8 cellular contexts compared by ENCODE assay signal in genomic region chr6:116667620-116668019, GRCh38. TPM values are rescaled to one million over a fixed set of nuclear protein-coding genes. Genes with fewer than 3 reads are reported as not detected.
A peak's percentile ranks its signal among the peaks of the same experiment; 100 is the strongest.
DNase-seq lines count a peak whose midpoint lies in the region; ATAC-seq and TF ChIP-seq lines count a peak whose summit lies in the region.

No MANE protein-coding gene starts in this region.

- peak overlapping the region; percentile 95 to 97 for H3K4me3 Mint-ChIP-seq in stimulated activated naive CD8-positive, alpha-beta T cell treated with anti-CD3 and anti-CD28 coated beads, Interleukin-15, amount 100 ng/mL, for 72 hours

- DNase-seq in GM06990 (ENCODE audit: extremely low read depth, insufficient read length) = no peak
- peak; percentile 43 for DNase-seq in SKM-1 (lab: John Stamatoyannopoulos, UW; ENCODE audit: unreplicated experiment)
- no peak for DNase-seq in foreskin fibroblast
- DNase-seq in stimulated activated naive CD8-positive, alpha-beta T cell treated with anti-CD3 and anti-CD28 coated beads, Interleukin-15, amount 100 ng/mL, for 72 hours = no peak
- DNase-seq in NK-92 treated with Interleukin-12 subunit alpha and Interleukin-12 subunit beta, amount 100 ng/mL, for 24 hours (lab: John Stamatoyannopoulos, UW) = no peak
- no peak for DNase-seq in amniotic stem cell (lab: John Stamatoyannopoulos, UW)
- no peak for DNase-seq in SK-N-DZ (ENCODE audit: low spot score)

- H3K27ac Mint-ChIP-seq in stimulated activated naive CD8-positive, alpha-beta T cell treated with anti-CD3 and anti-CD28 coated beads, Interleukin-15, amount 100 ng/mL, for 72 hours = peak overlapping the region; percentile 93 to 99

- H3K9me3 Mint-ChIP-seq in stimulated activated naive CD8-positive, alpha-beta T cell treated with anti-CD3 and anti-CD28 coated beads, Interleukin-15, amount 100 ng/mL, for 72 hours = no peaks in the 10 kb centered on the region

- H3K36me3 ChIP-seq in GM06990 (ENCODE audit: control insufficient read depth, insufficient read depth, low read length) = no peaks in the 10 kb centered on the region

- H3K4me1 Mint-ChIP-seq in stimulated activated naive CD8-positive, alpha-beta T cell treated with anti-CD3 and anti-CD28 coated beads, Interleukin-15, amount 100 ng/mL, for 72 hours = peaks cover 30% of the 10 kb centered on the region

- H3K4me3 ChIP-seq in GM06990 (replicated peaks; ENCODE audit: low read depth, low read length) (peak overlapping the region; percentile 85), foreskin fibroblast (ENCODE audit: low read depth in 1 of 2, low read length in 2 of 2) (peak overlapping the region; percentile 68 to 79)

- ATAC-seq in HG02973 (IDR thresholded peaks at IDR 0.05; ENCODE audit: unreplicated experiment) = peak; percentile 24
- no peak for ATAC-seq in stimulated activated naive CD8-positive, alpha-beta T cell treated with anti-CD3 and anti-CD28 coated beads, Interleukin-15, amount 100 ng/mL, for 72 hours

- peaks cover 10% of the 10 kb centered on the region for H3K27me3 Mint-ChIP-seq in stimulated activated naive CD8-positive, alpha-beta T cell treated with anti-CD3 and anti-CD28 coated beads, Interleukin-15, amount 100 ng/mL, for 72 hours

- no peaks in the 10 kb centered on the region; the same call in none of the 2 replicates for H3K27me3 ChIP-seq in GM06990 (replicated peaks; ENCODE audit: control insufficient read depth, insufficient read depth, low read length)

- TF ChIP-seq CTCF in GM06990 (IDR thresholded peaks at IDR 0.05; ENCODE audit: insufficient read depth, low read length, poor library complexity, severe bottlenecking) (no peak), foreskin fibroblast (IDR thresholded peaks at IDR 0.05; ENCODE audit: low read depth, low read length) (no peak)

RNA-seq across cellular contexts. Expression of gene ZUP1, which starts 0.9 kb away (rescaled TPM):
- polyA plus RNA-seq in SK-N-DZ (2014; cell fraction: cytosol; rRNA removed) = 17.6 and 23.1 TPM in 2 replicates
- polyA plus RNA-seq in SK-N-DZ (2014; cell fraction: nucleus; rRNA removed) = 46.8 and 56.0 TPM in 2 replicates

RNA-seq across cellular contexts. Expression of gene KPNA5, which starts 13.4 kb away (rescaled TPM):
- 11.6 and 19.4 TPM in 2 replicates for polyA plus RNA-seq in SK-N-DZ (2014; cell fraction: cytosol; rRNA removed)
- 13.8 and 16.1 TPM in 2 replicates for polyA plus RNA-seq in SK-N-DZ (2014; cell fraction: nucleus; rRNA removed)

RNA-seq across cellular contexts. Expression of gene RSPH4A, which starts 51.3 kb away (rescaled TPM):
- polyA plus RNA-seq in SK-N-DZ (2014; cell fraction: cytosol; rRNA removed) = 0.38 and 0.56 TPM in 2 replicates
- polyA plus RNA-seq in SK-N-DZ (2014; cell fraction: nucleus; rRNA removed) = 1.4 and 2.6 TPM in 2 replicates
